ENCODE assay signal across 14 cellular contexts in genomic region chr20:51486197-51487005, GRCh38. TPM values are rescaled to one million over a fixed set of nuclear protein-coding genes. Genes with fewer than 3 reads are reported as not detected.
DNase-seq lines count a peak whose midpoint lies in the region; ATAC-seq and TF ChIP-seq lines count a peak whose summit lies in the region.
"Had no signal": no experiment of that assay in that cellular context is flagged by ENCODE, and none has a peak within 500 bp of the region (broad histone marks: within the 10 kb centered on the region; RNA-seq: fewer than 3 reads in every experiment).

No MANE protein-coding gene starts in this region.

- TF ChIP-seq CTCF in Calu3 (IDR thresholded peaks at IDR 0.05; ENCODE audit: unreplicated experiment): no peak
- TF ChIP-seq CTCF in progenitor cell of endocrine pancreas (IDR thresholded peaks at IDR 0.05; ENCODE audit: unreplicated experiment): no peak

- CTCF ChIA-PET in Calu3 (lab: Charles Lee): interaction anchor here (2.5 kb wide), 1 partner anchor 39 kb away, joined by 9 read pairs; no protein-coding TSS in a partner anchor
- CTCF ChIA-PET in activated naive CD4-positive, alpha-beta T cell treated with anti-CD3 and anti-CD28 coated beads for 36 hours (lab: Charles Lee): interaction anchor here (0.8 kb wide), 1 partner anchor 109 kb away, joined by 3 read pairs; no protein-coding TSS in a partner anchor

- no peaks in the 10 kb centered on the region for H3K9me3 Mint-ChIP-seq in Calu3 (ENCODE audit: low read depth, unreplicated experiment)
- no peaks in the 10 kb centered on the region for H3K9me3 Mint-ChIP-seq in effector memory CD8-positive, alpha-beta T cell
- no peaks in the 10 kb centered on the region for H3K9me3 Mint-ChIP-seq in progenitor cell of endocrine pancreas (ENCODE audit: low read depth)
- no peaks in the 10 kb centered on the region for H3K9me3 Mint-ChIP-seq in stimulated activated naive B cell treated with anti-CD40 and anti-IgM and Interleukin-4, amounts not matched to agents 10 μg/mL and 1 μg/mL and 100 μg/mL, for 72 hours
- H3K9me3 Mint-ChIP-seq in activated naive CD4-positive, alpha-beta T cell treated with anti-CD3 and anti-CD28 coated beads for 36 hours: no peaks in the 10 kb centered on the region
- H3K9me3 Mint-ChIP-seq: activated CD4-positive, alpha-beta memory T cell treated with anti-CD3 and anti-CD28 coated beads for 36 hours had no signal

- H3K4me1 Mint-ChIP-seq in Calu3 (ENCODE audit: low read depth, unreplicated experiment) (peaks cover 40% of the 10 kb centered on the region), progenitor cell of endocrine pancreas (ENCODE audit: low read depth) (peaks cover 8% of the 10 kb centered on the region)
- H3K4me1 Mint-ChIP-seq in effector memory CD8-positive, alpha-beta T cell (ENCODE audit: low read depth in 2 of 2): peaks cover 53 to 71% of the 10 kb centered on the region in 2 donors
- H3K4me1 Mint-ChIP-seq in stimulated activated naive B cell treated with anti-CD40 and anti-IgM and Interleukin-4, amounts not matched to agents 10 μg/mL and 1 μg/mL and 100 μg/mL, for 72 hours: peaks cover 37 to 62% of the 10 kb centered on the region in 2 donors
- peaks cover 86% of the 10 kb centered on the region for H3K4me1 Mint-ChIP-seq in activated naive CD4-positive, alpha-beta T cell treated with anti-CD3 and anti-CD28 coated beads for 36 hours (ENCODE audit: low read depth)

- H3K4me3 Mint-ChIP-seq in Calu3 (ENCODE audit: low read depth, unreplicated experiment): peak overlapping the region; percentile 73
- no peak overlapping the region for H3K4me3 Mint-ChIP-seq in effector memory CD8-positive, alpha-beta T cell
- no peak overlapping the region for H3K4me3 Mint-ChIP-seq in progenitor cell of endocrine pancreas (ENCODE audit: low read depth)
- H3K4me3 Mint-ChIP-seq in stimulated activated naive B cell treated with anti-CD40 and anti-IgM and Interleukin-4, amounts not matched to agents 10 μg/mL and 1 μg/mL and 100 μg/mL, for 72 hours: no peak overlapping the region
- no peak overlapping the region for H3K4me3 Mint-ChIP-seq in activated naive CD4-positive, alpha-beta T cell treated with anti-CD3 and anti-CD28 coated beads for 36 hours
- H3K4me3 Mint-ChIP-seq: activated CD4-positive, alpha-beta memory T cell treated with anti-CD3 and anti-CD28 coated beads for 36 hours had no signal

- H3K36me3 Mint-ChIP-seq in Calu3 (ENCODE audit: insufficient read depth, unreplicated experiment) (peaks cover 13% of the 10 kb centered on the region), progenitor cell of endocrine pancreas (ENCODE audit: insufficient read depth) (peaks cover 3% of the 10 kb centered on the region)
- H3K36me3 Mint-ChIP-seq in effector memory CD8-positive, alpha-beta T cell (ENCODE audit: insufficient read depth): peaks cover 38% of the 10 kb centered on the region
- peaks cover 47 to 83% of the 10 kb centered on the region in 2 donors for H3K36me3 Mint-ChIP-seq in stimulated activated naive B cell treated with anti-CD40 and anti-IgM and Interleukin-4, amounts not matched to agents 10 μg/mL and 1 μg/mL and 100 μg/mL, for 72 hours
- H3K36me3 Mint-ChIP-seq in activated naive CD4-positive, alpha-beta T cell treated with anti-CD3 and anti-CD28 coated beads for 36 hours (ENCODE audit: low read depth): peaks cover 42% of the 10 kb centered on the region

- DNase-seq in Calu3 (no peak), RPMI7951 (ENCODE audit: low read depth) (peak; percentile 37), progenitor cell of endocrine pancreas (ENCODE audit: low spot score, unreplicated experiment) (no peak)
- DNase-seq in effector memory CD8-positive, alpha-beta T cell: no peak
- no peak for DNase-seq in stimulated activated naive B cell treated with anti-CD40 and anti-IgM and Interleukin-4, amounts not matched to agents 10 μg/mL and 1 μg/mL and 100 μg/mL, for 72 hours
- no peak for DNase-seq in activated naive CD4-positive, alpha-beta T cell treated with anti-CD3 and anti-CD28 coated beads for 36 hours
- DNase-seq: activated CD4-positive, alpha-beta memory T cell treated with anti-CD3 and anti-CD28 coated beads for 36 hours; BE2C; DMS79; dorsolateral prefrontal cortex; NCI-H146; NCI-H510A; occipital lobe had no signal

- no TSS peak for BruUV-seq in Calu3 (replicated peaks; lab: Mats Ljungman, UMichigan)

- H3K27me3 Mint-ChIP-seq in Calu3 (ENCODE audit: unreplicated experiment) (no peaks in the 10 kb centered on the region), progenitor cell of endocrine pancreas (peaks cover 22% of the 10 kb centered on the region)
- no peaks in the 10 kb centered on the region for H3K27me3 Mint-ChIP-seq in effector memory CD8-positive, alpha-beta T cell
- no peaks in the 10 kb centered on the region for H3K27me3 Mint-ChIP-seq in stimulated activated naive B cell treated with anti-CD40 and anti-IgM and Interleukin-4, amounts not matched to agents 10 μg/mL and 1 μg/mL and 100 μg/mL, for 72 hours
- no peaks in the 10 kb centered on the region for H3K27me3 Mint-ChIP-seq in activated naive CD4-positive, alpha-beta T cell treated with anti-CD3 and anti-CD28 coated beads for 36 hours (ENCODE audit: low read depth)
- H3K27me3 Mint-ChIP-seq: activated CD4-positive, alpha-beta memory T cell treated with anti-CD3 and anti-CD28 coated beads for 36 hours had no signal

- intact Hi-C loops in Calu3 (cut with micrococcal nuclease; ENCODE audit: unreplicated experiment): loop anchor here (5.0 kb wide), 1 partner anchor 46 kb away; no protein-coding TSS in a partner anchor
- intact Hi-C loops in activated naive CD4-positive, alpha-beta T cell treated with anti-CD3 and anti-CD28 coated beads for 36 hours (cut with micrococcal nuclease): no loop called here

- H3K27ac Mint-ChIP-seq in Calu3 (ENCODE audit: unreplicated experiment) (peak overlapping the region; percentile 91), progenitor cell of endocrine pancreas (peak overlapping the region; percentile 40)
- peak overlapping the region; percentile 55 to 71 for H3K27ac Mint-ChIP-seq in effector memory CD8-positive, alpha-beta T cell
- no peak overlapping the region for H3K27ac Mint-ChIP-seq in stimulated activated naive B cell treated with anti-CD40 and anti-IgM and Interleukin-4, amounts not matched to agents 10 μg/mL and 1 μg/mL and 100 μg/mL, for 72 hours
- no peak overlapping the region for H3K27ac Mint-ChIP-seq in activated naive CD4-positive, alpha-beta T cell treated with anti-CD3 and anti-CD28 coated beads for 36 hours

- ATAC-seq in effector memory CD8-positive, alpha-beta T cell (replicated peaks): no peak
- ATAC-seq in stimulated activated naive B cell treated with anti-CD40 and anti-IgM and Interleukin-4, amounts not matched to agents 10 μg/mL and 1 μg/mL and 100 μg/mL, for 72 hours (replicated peaks): no peak
- ATAC-seq in HG02642 (IDR thresholded peaks at IDR 0.05; ENCODE audit: poor library complexity, unreplicated experiment): no peak

RNA-seq across cellular contexts. Expression of gene NFATC2, which starts 56.1 kb away (rescaled TPM):
- total RNA-seq in Calu3 (2022) (14.2 and 15.8 TPM in 2 replicates), progenitor cell of endocrine pancreas (10.1 and 11.2 TPM in 2 replicates)
- total RNA-seq in RPMI7951 (2014; rRNA removed; shearing (Covaris generic)): 3.0 and 3.4 TPM in 2 replicates
- 10 to 100 TPM; 15.7 to 17.4 TPM for total RNA-seq in activated naive CD4-positive, alpha-beta T cell treated with anti-CD3 and anti-CD28 coated beads for 36 hours

Comparison
In these comparisons a context has a peak if more than half of its experiments do, and no peak if none do; other contexts are left out.
1. H3K27ac Mint-ChIP-seq: peak in Calu3 (single experiment), effector memory CD8-positive, alpha-beta T cell (2 of 2) and progenitor cell of endocrine pancreas (single experiment); none in stimulated activated naive B cell treated with anti-CD40 and anti-IgM and Interleukin-4, amounts not matched to agents 10 μg/mL and 1 μg/mL and 100 μg/mL, for 72 hours (single experiment) and activated naive CD4-positive, alpha-beta T cell treated with anti-CD3 and anti-CD28 coated beads for 36 hours (single experiment).